Comparison of ENCODE assay signal across 1 cellular context in the genomic region with DNA sequence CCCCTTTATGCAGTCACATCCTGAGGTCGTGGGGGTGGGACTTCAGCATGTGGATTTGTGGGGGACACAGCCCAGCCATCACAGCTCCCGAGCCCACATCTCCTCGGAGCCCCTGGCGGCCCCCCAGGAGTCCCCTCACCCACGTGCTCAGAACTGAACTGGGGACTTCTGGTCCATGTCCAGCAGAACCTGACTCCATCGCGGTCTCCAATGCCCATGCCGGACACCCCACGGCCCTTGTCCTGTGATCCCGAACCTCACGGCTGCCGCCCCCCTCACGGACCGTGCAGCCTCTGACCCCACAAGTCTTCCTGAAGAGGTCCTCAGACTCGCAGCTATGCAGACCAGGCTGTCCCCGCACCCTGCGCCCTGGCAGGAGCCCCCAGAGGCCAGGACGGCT.
TF ChIP-seq lines count a peak whose summit lies in the region.

No MANE protein-coding gene starts in this region.

TF ChIP-seq in HepG2, 621 proteins besides CTCF, POLR2A, EP300 and RAD21:
- TF ChIP-seq DPF2 (CRISPR knock-in tag; IDR thresholded peaks at IDR 0.05; ENCODE audit: borderline replicate concordance, low read depth): no peak
- TF ChIP-seq, protein P1, sequence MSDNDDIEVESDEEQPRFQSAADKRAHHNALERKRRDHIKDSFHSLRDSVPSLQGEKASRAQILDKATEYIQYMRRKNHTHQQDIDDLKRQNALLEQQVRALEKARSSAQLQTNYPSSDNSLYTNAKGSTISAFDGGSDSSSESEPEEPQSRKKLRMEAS (IDR thresholded peaks at IDR 0.05): no peak; the same call in 1 of the 2 replicates
- TF ChIP-seq CBFB (CRISPR knock-in tag; IDR thresholded peaks at IDR 0.05): no peak
- no peak for TF ChIP-seq ZNF430 (CRISPR knock-in tag; IDR thresholded peaks at IDR 0.05)
- TF ChIP-seq, protein P2, sequence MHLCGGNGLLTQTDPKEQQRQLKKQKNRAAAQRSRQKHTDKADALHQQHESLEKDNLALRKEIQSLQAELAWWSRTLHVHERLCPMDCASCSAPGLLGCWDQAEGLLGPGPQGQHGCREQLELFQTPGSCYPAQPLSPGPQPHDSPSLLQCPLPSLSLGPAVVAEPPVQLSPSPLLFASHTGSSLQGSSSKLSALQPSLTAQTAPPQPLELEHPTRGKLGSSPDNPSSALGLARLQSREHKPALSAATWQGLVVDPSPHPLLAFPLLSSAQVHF (CRISPR knock-in tag; IDR thresholded peaks at IDR 0.05): no peak
- TF ChIP-seq ZNF629 (CRISPR knock-in tag; conservative IDR thresholded peaks at IDR 0.05): no peak
- no peak for TF ChIP-seq KLF12 (CRISPR knock-in tag; IDR thresholded peaks at IDR 0.05; ENCODE audit: borderline replicate concordance)
- TF ChIP-seq YEATS4 (CRISPR knock-in tag; IDR thresholded peaks at IDR 0.05; ENCODE audit: borderline replicate concordance): no peak
- TF ChIP-seq TBP (CRISPR knock-in tag; IDR thresholded peaks at IDR 0.05): no peak
- TF ChIP-seq, protein P3, sequence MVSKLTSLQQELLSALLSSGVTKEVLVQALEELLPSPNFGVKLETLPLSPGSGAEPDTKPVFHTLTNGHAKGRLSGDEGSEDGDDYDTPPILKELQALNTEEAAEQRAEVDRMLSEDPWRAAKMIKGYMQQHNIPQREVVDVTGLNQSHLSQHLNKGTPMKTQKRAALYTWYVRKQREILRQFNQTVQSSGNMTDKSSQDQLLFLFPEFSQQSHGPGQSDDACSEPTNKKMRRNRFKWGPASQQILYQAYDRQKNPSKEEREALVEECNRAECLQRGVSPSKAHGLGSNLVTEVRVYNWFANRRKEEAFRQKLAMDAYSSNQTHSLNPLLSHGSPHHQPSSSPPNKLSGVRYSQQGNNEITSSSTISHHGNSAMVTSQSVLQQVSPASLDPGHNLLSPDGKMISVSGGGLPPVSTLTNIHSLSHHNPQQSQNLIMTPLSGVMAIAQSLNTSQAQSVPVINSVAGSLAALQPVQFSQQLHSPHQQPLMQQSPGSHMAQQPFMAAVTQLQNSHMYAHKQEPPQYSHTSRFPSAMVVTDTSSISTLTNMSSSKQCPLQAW (CRISPR knock-in tag; IDR thresholded peaks at IDR 0.05): no peak
- no peak for TF ChIP-seq SRF (IDR thresholded peaks at IDR 0.05; ENCODE audit: low read depth, low read length)
- TF ChIP-seq ZFP36L2 (CRISPR knock-in tag; IDR thresholded peaks at IDR 0.05): no peak
- no peak for TF ChIP-seq ZFP82 (CRISPR knock-in tag; IDR thresholded peaks at IDR 0.05; ENCODE audit: borderline replicate concordance)
- TF ChIP-seq, protein P4, sequence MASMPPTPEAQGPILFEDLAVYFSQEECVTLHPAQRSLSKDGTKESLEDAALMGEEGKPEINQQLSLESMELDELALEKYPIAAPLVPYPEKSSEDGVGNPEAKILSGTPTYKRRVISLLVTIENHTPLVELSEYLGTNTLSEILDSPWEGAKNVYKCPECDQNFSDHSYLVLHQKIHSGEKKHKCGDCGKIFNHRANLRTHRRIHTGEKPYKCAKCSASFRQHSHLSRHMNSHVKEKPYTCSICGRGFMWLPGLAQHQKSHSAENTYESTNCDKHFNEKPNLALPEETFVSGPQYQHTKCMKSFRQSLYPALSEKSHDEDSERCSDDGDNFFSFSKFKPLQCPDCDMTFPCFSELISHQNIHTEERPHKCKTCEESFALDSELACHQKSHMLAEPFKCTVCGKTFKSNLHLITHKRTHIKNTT (CRISPR knock-in tag; IDR thresholded peaks at IDR 0.05): no peak
- TF ChIP-seq ZNF460 (CRISPR knock-in tag; IDR thresholded peaks at IDR 0.05; ENCODE audit: borderline replicate concordance): no peak
- no peak for TF ChIP-seq EEA1 (CRISPR knock-in tag; IDR thresholded peaks at IDR 0.05; ENCODE audit: borderline replicate concordance)
- TF ChIP-seq KAT2B (IDR thresholded peaks at IDR 0.05; ENCODE audit: borderline replicate concordance, low read depth, low read length): no peak
- no peak for TF ChIP-seq AKAP8 (CRISPR knock-in tag; IDR thresholded peaks at IDR 0.05)
- no peak for TF ChIP-seq ZNF562 (CRISPR knock-in tag; IDR thresholded peaks at IDR 0.05; ENCODE audit: borderline replicate concordance)
- TF ChIP-seq, protein P5, sequence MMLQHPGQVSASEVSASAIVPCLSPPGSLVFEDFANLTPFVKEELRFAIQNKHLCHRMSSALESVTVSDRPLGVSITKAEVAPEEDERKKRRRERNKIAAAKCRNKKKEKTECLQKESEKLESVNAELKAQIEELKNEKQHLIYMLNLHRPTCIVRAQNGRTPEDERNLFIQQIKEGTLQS (CRISPR knock-in tag; IDR thresholded peaks at IDR 0.05): no peak
